2 cellular contexts compared by ENCODE assay signal in the genomic region with DNA sequence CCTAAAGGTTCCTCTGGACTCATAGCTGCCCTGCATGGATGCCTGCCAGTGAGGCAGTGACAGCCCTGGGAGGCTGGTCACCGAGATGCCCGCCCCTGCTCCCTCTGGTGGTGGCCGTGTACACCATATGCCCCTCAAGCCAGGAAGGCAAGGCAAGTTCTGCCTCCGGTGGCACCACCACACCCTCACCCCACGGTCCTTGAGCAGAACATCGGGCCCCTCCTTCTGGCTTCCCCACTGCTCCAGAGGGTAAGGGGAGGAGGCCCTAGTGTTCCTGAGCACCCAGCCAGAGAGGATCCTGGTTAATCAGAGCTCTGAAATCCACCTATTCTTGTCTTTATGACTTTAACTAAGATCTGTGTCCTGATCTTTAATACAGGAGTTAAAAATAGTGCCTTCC.
TF ChIP-seq lines count a peak whose summit lies in the region.

No MANE protein-coding gene starts in this region.

TF ChIP-seq in K562, 482 proteins besides CTCF, POLR2A, EP300 and RAD21:
- 0 out of 2 replicates have a peak, but pooled peaks have one; percentile 6 for TF ChIP-seq KLF16 (IDR thresholded peaks at IDR 0.05)
- TF ChIP-seq, protein P1, sequence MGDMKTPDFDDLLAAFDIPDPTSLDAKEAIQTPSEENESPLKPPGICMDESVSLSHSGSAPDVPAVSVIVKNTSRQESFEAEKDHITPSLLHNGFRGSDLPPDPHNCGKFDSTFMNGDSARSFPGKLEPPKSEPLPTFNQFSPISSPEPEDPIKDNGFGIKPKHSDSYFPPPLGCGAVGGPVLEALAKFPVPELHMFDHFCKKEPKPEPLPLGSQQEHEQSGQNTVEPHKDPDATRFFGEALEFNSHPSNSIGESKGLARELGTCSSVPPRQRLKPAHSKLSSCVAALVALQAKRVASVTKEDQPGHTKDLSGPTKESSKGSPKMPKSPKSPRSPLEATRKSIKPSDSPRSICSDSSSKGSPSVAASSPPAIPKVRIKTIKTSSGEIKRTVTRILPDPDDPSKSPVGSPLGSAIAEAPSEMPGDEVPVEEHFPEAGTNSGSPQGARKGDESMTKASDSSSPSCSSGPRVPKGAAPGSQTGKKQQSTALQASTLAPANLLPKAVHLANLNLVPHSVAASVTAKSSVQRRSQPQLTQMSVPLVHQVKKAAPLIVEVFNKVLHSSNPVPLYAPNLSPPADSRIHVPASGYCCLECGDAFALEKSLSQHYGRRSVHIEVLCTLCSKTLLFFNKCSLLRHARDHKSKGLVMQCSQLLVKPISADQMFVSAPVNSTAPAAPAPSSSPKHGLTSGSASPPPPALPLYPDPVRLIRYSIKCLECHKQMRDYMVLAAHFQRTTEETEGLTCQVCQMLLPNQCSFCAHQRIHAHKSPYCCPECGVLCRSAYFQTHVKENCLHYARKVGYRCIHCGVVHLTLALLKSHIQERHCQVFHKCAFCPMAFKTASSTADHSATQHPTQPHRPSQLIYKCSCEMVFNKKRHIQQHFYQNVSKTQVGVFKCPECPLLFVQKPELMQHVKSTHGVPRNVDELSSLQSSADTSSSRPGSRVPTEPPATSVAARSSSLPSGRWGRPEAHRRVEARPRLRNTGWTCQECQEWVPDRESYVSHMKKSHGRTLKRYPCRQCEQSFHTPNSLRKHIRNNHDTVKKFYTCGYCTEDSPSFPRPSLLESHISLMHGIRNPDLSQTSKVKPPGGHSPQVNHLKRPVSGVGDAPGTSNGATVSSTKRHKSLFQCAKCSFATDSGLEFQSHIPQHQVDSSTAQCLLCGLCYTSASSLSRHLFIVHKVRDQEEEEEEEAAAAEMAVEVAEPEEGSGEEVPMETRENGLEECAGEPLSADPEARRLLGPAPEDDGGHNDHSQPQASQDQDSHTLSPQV (IDR thresholded peaks at IDR 0.05): peak; percentile 60; the same call in 1 of the 2 replicates
- TF ChIP-seq CREM (IDR thresholded peaks at IDR 0.05; ENCODE audit: low read depth): peak; percentile 25; the same call in 1 of the 2 replicates
- peak; percentile 47; the same call in 1 of the 2 replicates for TF ChIP-seq POLR2G (IDR thresholded peaks at IDR 0.05; ENCODE audit: low read depth, low read length)
- no peak for TF ChIP-seq KLF10 (CRISPR knock-in tag; IDR thresholded peaks at IDR 0.05)
- no peak for TF ChIP-seq BMI1 (IDR thresholded peaks at IDR 0.05; ENCODE audit: low read length)
- TF ChIP-seq MYNN (IDR thresholded peaks at IDR 0.05): 0 out of 2 replicates have a peak, but pooled peaks have one; percentile 46
- no peak for TF ChIP-seq MYNN (CRISPR knock-in tag; IDR thresholded peaks at IDR 0.05)
- TF ChIP-seq FOXJ2 (tag; IDR thresholded peaks at IDR 0.05): no peak
- TF ChIP-seq SMC3 (conservative IDR thresholded peaks at IDR 0.05; ENCODE audit: insufficient read depth, low read depth, low read length): peak; percentile 58
- no peak for TF ChIP-seq TFAM (CRISPR knock-in tag; conservative IDR thresholded peaks at IDR 0.05)
- TF ChIP-seq CTBP1 (IDR thresholded peaks at IDR 0.05; ENCODE audit: borderline replicate concordance): peak; percentile 51; the same call in 1 of the 2 replicates
- TF ChIP-seq KLF1 (tag; IDR thresholded peaks at IDR 0.05): peak; percentile 98
- TF ChIP-seq, protein P2, sequence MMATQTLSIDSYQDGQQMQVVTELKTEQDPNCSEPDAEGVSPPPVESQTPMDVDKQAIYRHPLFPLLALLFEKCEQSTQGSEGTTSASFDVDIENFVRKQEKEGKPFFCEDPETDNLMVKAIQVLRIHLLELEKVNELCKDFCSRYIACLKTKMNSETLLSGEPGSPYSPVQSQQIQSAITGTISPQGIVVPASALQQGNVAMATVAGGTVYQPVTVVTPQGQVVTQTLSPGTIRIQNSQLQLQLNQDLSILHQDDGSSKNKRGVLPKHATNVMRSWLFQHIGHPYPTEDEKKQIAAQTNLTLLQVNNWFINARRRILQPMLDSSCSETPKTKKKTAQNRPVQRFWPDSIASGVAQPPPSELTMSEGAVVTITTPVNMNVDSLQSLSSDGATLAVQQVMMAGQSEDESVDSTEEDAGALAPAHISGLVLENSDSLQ (IDR thresholded peaks at IDR 0.05): 0 out of 2 replicates have a peak, but pooled peaks have one; percentile 9
- TF ChIP-seq JUND (IDR thresholded peaks at IDR 0.05; ENCODE audit: borderline replicate concordance, low read depth, low read length): 0 out of 2 replicates have a peak, but pooled peaks have one; percentile 15
- no peak for TF ChIP-seq JUND (tag; IDR thresholded peaks at IDR 0.05; ENCODE audit: borderline replicate concordance, low read depth, low read length)
- TF ChIP-seq YY1 (IDR thresholded peaks at IDR 0.05; ENCODE audit: borderline replicate concordance in 1 of 3, control insufficient read depth in 1 of 3, extremely low read depth in 1 of 3, insufficient read depth in 3 of 3, insufficient read length in 1 of 3, insufficient replicate concordance in 2 of 3, low read depth in 1 of 3, low read length in 2 of 3): peak in 1 of 3 experiments; percentile 11
- TF ChIP-seq KLF13 (tag; IDR thresholded peaks at IDR 0.05; ENCODE audit: borderline replicate concordance, low read depth): peak; percentile 99
- TF ChIP-seq EZH2 (IDR thresholded peaks at IDR 0.05; ENCODE audit: borderline replicate concordance, low read depth, low read length): no peak

TF ChIP-seq in HEK293T, 16 proteins besides CTCF, POLR2A, EP300 and RAD21:
- TF ChIP-seq NFRKB (IDR thresholded peaks at IDR 0.05): no peak
- TF ChIP-seq SP1 (IDR thresholded peaks at IDR 0.05): no peak
- TF ChIP-seq SUZ12 (IDR thresholded peaks at IDR 0.05): no peak
- TF ChIP-seq CTBP1 (IDR thresholded peaks at IDR 0.05; ENCODE audit: borderline replicate concordance): no peak
- no peak for TF ChIP-seq BHLHE40 (IDR thresholded peaks at IDR 0.05; ENCODE audit: borderline replicate concordance)
- no peak for TF ChIP-seq TARDBP (IDR thresholded peaks at IDR 0.05)
- TF ChIP-seq HDGF (IDR thresholded peaks at IDR 0.05; ENCODE audit: borderline replicate concordance): no peak
- TF ChIP-seq ARNT (IDR thresholded peaks at IDR 0.05): no peak
- TF ChIP-seq ELF4 (IDR thresholded peaks at IDR 0.05): no peak
- no peak for TF ChIP-seq ZNF384 (IDR thresholded peaks at IDR 0.05)
- no peak for TF ChIP-seq FOXK2 (IDR thresholded peaks at IDR 0.05)
- TF ChIP-seq LEF1 (IDR thresholded peaks at IDR 0.05; ENCODE audit: borderline replicate concordance): no peak
- no peak for TF ChIP-seq L3MBTL2 (conservative IDR thresholded peaks at IDR 0.05)
- no peak for TF ChIP-seq FOXA1 (IDR thresholded peaks at IDR 0.05)
- TF ChIP-seq FOXM1 (IDR thresholded peaks at IDR 0.05; ENCODE audit: borderline replicate concordance): no peak
- TF ChIP-seq, protein P2 (IDR thresholded peaks at IDR 0.05): no peak
